22 cellular contexts compared by ENCODE assay signal in genomic region chr7:8089036-8089780, GRCh38.
"Had no signal": no experiment of that assay in that cellular context is flagged by ENCODE, and none has a peak within 500 bp of the region (broad histone marks: within the 10 kb centered on the region; RNA-seq: fewer than 3 reads in every experiment).

No MANE protein-coding gene starts in this region.

- H3K27ac Mint-ChIP-seq: mesothelial cell of epicardium; progenitor cell of endocrine pancreas; stimulated activated memory B cell treated with anti-CD40 and anti-IgM and Interleukin-4, amounts not matched to agents 10 μg/mL and 1 μg/mL and 100 μg/mL, for 72 hours; stimulated activated naive CD8-positive, alpha-beta T cell treated with anti-CD3 and anti-CD28 coated beads, Interleukin-15, amount 100 ng/mL, for 72 hours; type B pancreatic cell had no signal

- H3K4me3 Mint-ChIP-seq: mesothelial cell of epicardium; naive B cell; natural killer cell treated with Interleukin-12 subunit alpha and Interleukin-12 subunit beta and Interleukin-15 and Interleukin-18, amount 100 ng/mL, for 72 hours; stimulated activated memory B cell treated with anti-CD40 and anti-IgM and Interleukin-4, amounts not matched to agents 10 μg/mL and 1 μg/mL and 100 μg/mL, for 72 hours; stimulated activated naive CD8-positive, alpha-beta T cell treated with anti-CD3 and anti-CD28 coated beads, Interleukin-15, amount 100 ng/mL, for 72 hours; type B pancreatic cell had no signal

- H3K27me3 Mint-ChIP-seq: naive B cell; natural killer cell treated with Interleukin-12 subunit alpha and Interleukin-12 subunit beta and Interleukin-15 and Interleukin-18, amount 100 ng/mL, for 72 hours; progenitor cell of endocrine pancreas; stimulated activated memory B cell treated with anti-CD40 and anti-IgM and Interleukin-4, amounts not matched to agents 10 μg/mL and 1 μg/mL and 100 μg/mL, for 72 hours; stimulated activated naive CD8-positive, alpha-beta T cell treated with anti-CD3 and anti-CD28 coated beads, Interleukin-15, amount 100 ng/mL, for 72 hours; type B pancreatic cell had no signal

- H3K4me1 Mint-ChIP-seq: naive B cell; stimulated activated naive CD8-positive, alpha-beta T cell treated with anti-CD3 and anti-CD28 coated beads, Interleukin-15, amount 100 ng/mL, for 72 hours had no signal

- H3K9me3 Mint-ChIP-seq: mesothelial cell of epicardium; naive B cell; natural killer cell treated with Interleukin-12 subunit alpha and Interleukin-12 subunit beta and Interleukin-15 and Interleukin-18, amount 100 ng/mL, for 72 hours; stimulated activated memory B cell treated with anti-CD40 and anti-IgM and Interleukin-4, amounts not matched to agents 10 μg/mL and 1 μg/mL and 100 μg/mL, for 72 hours; stimulated activated naive CD8-positive, alpha-beta T cell treated with anti-CD3 and anti-CD28 coated beads, Interleukin-15, amount 100 ng/mL, for 72 hours; type B pancreatic cell had no signal

- ATAC-seq: left colon; lower lobe of right lung; natural killer cell treated with Interleukin-12 subunit alpha and Interleukin-12 subunit beta and Interleukin-15 and Interleukin-18, amount 100 ng/mL, for 72 hours; right lobe of liver; stimulated activated memory B cell treated with anti-CD40 and anti-IgM and Interleukin-4, amounts not matched to agents 10 μg/mL and 1 μg/mL and 100 μg/mL, for 72 hours; stimulated activated naive CD8-positive, alpha-beta T cell treated with anti-CD3 and anti-CD28 coated beads, Interleukin-15, amount 100 ng/mL, for 72 hours had no signal

- H3K36me3 Mint-ChIP-seq: natural killer cell treated with Interleukin-12 subunit alpha and Interleukin-12 subunit beta and Interleukin-15 and Interleukin-18, amount 100 ng/mL, for 72 hours; type B pancreatic cell had no signal

- DNase-seq: left colon; left lung; lower lobe of right lung; mammary epithelial cell; mesendoderm; naive B cell; ovary; right lobe of liver; stimulated activated CD4-positive, alpha-beta T cell treated with anti-CD3 and anti-CD28 coated beads, Interleukin-1b, Interleukin-23, amount 100 ng/mL, for 48 hours; stimulated activated CD4-positive, alpha-beta T cell treated with anti-CD3 and anti-CD28 coated beads, Interleukin-2, amount 100 ng/mL, for 48 hours; stimulated activated CD4-positive, alpha-beta T cell treated with anti-CD3 and anti-CD28 coated beads, Interleukin-4, amount 100 ng/mL, for 4 hours; stimulated activated CD8-positive, alpha-beta memory T cell treated with anti-CD3 and anti-CD28 coated beads, Interleukin-4, amount 100 ng/mL, for 48 hours; stimulated activated naive CD4-positive, alpha-beta T cell treated with Interleukin-2 at 50 U/mL for 16 hours; stimulated activated naive CD8-positive, alpha-beta T cell treated with anti-CD3 and anti-CD28 coated beads, Interleukin-15, amount 100 ng/mL, for 72 hours; substantia nigra; uterus had no signal

- FAIRE-seq: keratinocyte had no signal
